Comparison of ENCODE assay signal across 2 cellular contexts in genomic region chr6:89198235-89198634, GRCh38.
TF ChIP-seq lines count a peak whose summit lies in the region.

No MANE protein-coding gene starts in this region.

TF ChIP-seq in GM23338, 12 proteins besides CTCF, POLR2A, EP300 and RAD21 (continued from another document):
- TF ChIP-seq, protein P1, sequence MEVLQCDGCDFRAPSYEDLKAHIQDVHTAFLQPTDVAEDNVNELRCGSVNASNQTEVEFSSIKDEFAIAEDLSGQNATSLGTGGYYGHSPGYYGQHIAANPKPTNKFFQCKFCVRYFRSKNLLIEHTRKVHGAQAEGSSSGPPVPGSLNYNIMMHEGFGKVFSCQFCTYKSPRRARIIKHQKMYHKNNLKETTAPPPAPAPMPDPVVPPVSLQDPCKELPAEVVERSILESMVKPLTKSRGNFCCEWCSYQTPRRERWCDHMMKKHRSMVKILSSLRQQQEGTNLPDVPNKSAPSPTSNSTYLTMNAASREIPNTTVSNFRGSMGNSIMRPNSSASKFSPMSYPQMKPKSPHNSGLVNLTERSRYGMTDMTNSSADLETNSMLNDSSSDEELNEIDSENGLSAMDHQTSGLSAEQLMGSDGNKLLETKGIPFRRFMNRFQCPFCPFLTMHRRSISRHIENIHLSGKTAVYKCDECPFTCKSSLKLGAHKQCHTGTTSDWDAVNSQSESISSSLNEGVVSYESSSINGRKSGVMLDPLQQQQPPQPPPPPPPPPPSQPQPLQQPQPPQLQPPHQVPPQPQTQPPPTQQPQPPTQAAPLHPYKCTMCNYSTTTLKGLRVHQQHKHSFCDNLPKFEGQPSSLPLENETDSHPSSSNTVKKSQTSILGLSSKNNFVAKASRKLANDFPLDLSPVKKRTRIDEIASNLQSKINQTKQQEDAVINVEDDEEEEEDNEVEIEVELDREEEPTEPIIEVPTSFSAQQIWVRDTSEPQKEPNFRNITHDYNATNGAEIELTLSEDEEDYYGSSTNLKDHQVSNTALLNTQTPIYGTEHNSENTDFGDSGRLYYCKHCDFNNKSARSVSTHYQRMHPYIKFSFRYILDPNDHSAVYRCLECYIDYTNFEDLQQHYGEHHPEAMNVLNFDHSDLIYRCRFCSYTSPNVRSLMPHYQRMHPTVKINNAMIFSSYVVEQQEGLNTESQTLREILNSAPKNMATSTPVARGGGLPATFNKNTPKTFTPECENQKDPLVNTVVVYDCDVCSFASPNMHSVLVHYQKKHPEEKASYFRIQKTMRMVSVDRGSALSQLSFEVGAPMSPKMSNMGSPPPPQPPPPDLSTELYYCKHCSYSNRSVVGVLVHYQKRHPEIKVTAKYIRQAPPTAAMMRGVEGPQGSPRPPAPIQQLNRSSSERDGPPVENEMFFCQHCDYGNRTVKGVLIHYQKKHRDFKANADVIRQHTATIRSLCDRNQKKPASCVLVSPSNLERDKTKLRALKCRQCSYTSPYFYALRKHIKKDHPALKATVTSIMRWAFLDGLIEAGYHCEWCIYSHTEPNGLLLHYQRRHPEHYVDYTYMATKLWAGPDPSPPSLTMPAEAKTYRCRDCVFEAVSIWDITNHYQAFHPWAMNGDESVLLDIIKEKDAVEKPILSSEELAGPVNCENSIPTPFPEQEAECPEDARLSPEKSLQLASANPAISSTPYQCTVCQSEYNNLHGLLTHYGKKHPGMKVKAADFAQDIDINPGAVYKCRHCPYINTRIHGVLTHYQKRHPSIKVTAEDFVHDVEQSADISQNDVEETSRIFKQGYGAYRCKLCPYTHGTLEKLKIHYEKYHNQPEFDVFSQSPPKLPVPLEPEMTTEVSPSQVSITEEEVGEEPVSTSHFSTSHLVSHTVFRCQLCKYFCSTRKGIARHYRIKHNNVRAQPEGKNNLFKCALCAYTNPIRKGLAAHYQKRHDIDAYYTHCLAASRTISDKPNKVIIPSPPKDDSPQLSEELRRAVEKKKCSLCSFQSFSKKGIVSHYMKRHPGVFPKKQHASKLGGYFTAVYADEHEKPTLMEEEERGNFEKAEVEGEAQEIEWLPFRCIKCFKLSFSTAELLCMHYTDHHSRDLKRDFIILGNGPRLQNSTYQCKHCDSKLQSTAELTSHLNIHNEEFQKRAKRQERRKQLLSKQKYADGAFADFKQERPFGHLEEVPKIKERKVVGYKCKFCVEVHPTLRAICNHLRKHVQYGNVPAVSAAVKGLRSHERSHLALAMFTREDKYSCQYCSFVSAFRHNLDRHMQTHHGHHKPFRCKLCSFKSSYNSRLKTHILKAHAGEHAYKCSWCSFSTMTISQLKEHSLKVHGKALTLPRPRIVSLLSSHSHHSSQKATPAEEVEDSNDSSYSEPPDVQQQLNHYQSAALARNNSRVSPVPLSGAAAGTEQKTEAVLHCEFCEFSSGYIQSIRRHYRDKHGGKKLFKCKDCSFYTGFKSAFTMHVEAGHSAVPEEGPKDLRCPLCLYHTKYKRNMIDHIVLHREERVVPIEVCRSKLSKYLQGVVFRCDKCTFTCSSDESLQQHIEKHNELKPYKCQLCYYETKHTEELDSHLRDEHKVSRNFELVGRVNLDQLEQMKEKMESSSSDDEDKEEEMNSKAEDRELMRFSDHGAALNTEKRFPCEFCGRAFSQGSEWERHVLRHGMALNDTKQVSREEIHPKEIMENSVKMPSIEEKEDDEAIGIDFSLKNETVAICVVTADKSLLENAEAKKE (CRISPR knock-in tag; IDR thresholded peaks at IDR 0.05) = no peak
- TF ChIP-seq STAT1 (IDR thresholded peaks at IDR 0.05; ENCODE audit: unreplicated experiment) (no peak), CREB1 (CRISPR knock-in tag; IDR thresholded peaks at IDR 0.05; ENCODE audit: low read depth) (no peak), JUNB (IDR thresholded peaks at IDR 0.05; ENCODE audit: unreplicated experiment) (no peak), POLR2AphosphoS5 (IDR thresholded peaks at IDR 0.05; ENCODE audit: low read depth) (no peak), ETS1 (IDR thresholded peaks at IDR 0.05) (no peak), NANOG (IDR thresholded peaks at IDR 0.05; ENCODE audit: borderline replicate concordance) (no peak), ZNF331 (CRISPR knock-in tag; IDR thresholded peaks at IDR 0.05; ENCODE audit: low read depth) (no peak), EZH2 (IDR thresholded peaks at IDR 0.05; ENCODE audit: low read depth, unreplicated experiment) (no peak), REST (IDR thresholded peaks at IDR 0.05; ENCODE audit: unreplicated experiment) (no peak), ZNF114 (CRISPR knock-in tag; IDR thresholded peaks at IDR 0.05) (no peak)

TF ChIP-seq in WTC11, 78 proteins besides CTCF, POLR2A, EP300 and RAD21 (continued from another document):
- TF ChIP-seq ZNF121 (CRISPR knock-in tag; IDR thresholded peaks at IDR 0.05) = no peak
- TF ChIP-seq KAT7 (CRISPR knock-in tag; IDR thresholded peaks at IDR 0.05; ENCODE audit: borderline replicate concordance) = no peak
- TF ChIP-seq ZMAT4 (CRISPR knock-in tag; IDR thresholded peaks at IDR 0.05) = no peak
- TF ChIP-seq, protein P2, sequence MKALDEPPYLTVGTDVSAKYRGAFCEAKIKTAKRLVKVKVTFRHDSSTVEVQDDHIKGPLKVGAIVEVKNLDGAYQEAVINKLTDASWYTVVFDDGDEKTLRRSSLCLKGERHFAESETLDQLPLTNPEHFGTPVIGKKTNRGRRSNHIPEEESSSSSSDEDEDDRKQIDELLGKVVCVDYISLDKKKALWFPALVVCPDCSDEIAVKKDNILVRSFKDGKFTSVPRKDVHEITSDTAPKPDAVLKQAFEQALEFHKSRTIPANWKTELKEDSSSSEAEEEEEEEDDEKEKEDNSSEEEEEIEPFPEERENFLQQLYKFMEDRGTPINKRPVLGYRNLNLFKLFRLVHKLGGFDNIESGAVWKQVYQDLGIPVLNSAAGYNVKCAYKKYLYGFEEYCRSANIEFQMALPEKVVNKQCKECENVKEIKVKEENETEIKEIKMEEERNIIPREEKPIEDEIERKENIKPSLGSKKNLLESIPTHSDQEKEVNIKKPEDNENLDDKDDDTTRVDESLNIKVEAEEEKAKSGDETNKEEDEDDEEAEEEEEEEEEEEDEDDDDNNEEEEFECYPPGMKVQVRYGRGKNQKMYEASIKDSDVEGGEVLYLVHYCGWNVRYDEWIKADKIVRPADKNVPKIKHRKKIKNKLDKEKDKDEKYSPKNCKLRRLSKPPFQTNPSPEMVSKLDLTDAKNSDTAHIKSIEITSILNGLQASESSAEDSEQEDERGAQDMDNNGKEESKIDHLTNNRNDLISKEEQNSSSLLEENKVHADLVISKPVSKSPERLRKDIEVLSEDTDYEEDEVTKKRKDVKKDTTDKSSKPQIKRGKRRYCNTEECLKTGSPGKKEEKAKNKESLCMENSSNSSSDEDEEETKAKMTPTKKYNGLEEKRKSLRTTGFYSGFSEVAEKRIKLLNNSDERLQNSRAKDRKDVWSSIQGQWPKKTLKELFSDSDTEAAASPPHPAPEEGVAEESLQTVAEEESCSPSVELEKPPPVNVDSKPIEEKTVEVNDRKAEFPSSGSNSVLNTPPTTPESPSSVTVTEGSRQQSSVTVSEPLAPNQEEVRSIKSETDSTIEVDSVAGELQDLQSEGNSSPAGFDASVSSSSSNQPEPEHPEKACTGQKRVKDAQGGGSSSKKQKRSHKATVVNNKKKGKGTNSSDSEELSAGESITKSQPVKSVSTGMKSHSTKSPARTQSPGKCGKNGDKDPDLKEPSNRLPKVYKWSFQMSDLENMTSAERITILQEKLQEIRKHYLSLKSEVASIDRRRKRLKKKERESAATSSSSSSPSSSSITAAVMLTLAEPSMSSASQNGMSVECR (CRISPR knock-in tag; IDR thresholded peaks at IDR 0.05; ENCODE audit: borderline replicate concordance) = no peak
- TF ChIP-seq GTF2I (CRISPR knock-in tag; conservative IDR thresholded peaks at IDR 0.05) = no peak
- TF ChIP-seq ZNF396 (CRISPR knock-in tag; IDR thresholded peaks at IDR 0.05; ENCODE audit: borderline replicate concordance) = no peak
- no peak for TF ChIP-seq E2F5 (CRISPR knock-in tag; IDR thresholded peaks at IDR 0.05)
- TF ChIP-seq ESRRA (CRISPR knock-in tag; IDR thresholded peaks at IDR 0.05; ENCODE audit: borderline replicate concordance) = no peak
- TF ChIP-seq TP53 (CRISPR knock-in tag; IDR thresholded peaks at IDR 0.05) = no peak
- TF ChIP-seq, protein P3, sequence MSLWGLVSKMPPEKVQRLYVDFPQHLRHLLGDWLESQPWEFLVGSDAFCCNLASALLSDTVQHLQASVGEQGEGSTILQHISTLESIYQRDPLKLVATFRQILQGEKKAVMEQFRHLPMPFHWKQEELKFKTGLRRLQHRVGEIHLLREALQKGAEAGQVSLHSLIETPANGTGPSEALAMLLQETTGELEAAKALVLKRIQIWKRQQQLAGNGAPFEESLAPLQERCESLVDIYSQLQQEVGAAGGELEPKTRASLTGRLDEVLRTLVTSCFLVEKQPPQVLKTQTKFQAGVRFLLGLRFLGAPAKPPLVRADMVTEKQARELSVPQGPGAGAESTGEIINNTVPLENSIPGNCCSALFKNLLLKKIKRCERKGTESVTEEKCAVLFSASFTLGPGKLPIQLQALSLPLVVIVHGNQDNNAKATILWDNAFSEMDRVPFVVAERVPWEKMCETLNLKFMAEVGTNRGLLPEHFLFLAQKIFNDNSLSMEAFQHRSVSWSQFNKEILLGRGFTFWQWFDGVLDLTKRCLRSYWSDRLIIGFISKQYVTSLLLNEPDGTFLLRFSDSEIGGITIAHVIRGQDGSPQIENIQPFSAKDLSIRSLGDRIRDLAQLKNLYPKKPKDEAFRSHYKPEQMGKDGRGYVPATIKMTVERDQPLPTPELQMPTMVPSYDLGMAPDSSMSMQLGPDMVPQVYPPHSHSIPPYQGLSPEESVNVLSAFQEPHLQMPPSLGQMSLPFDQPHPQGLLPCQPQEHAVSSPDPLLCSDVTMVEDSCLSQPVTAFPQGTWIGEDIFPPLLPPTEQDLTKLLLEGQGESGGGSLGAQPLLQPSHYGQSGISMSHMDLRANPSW (CRISPR knock-in tag; conservative IDR thresholded peaks at IDR 0.05; ENCODE audit: low read depth) = no peak
- TF ChIP-seq, protein P4, sequence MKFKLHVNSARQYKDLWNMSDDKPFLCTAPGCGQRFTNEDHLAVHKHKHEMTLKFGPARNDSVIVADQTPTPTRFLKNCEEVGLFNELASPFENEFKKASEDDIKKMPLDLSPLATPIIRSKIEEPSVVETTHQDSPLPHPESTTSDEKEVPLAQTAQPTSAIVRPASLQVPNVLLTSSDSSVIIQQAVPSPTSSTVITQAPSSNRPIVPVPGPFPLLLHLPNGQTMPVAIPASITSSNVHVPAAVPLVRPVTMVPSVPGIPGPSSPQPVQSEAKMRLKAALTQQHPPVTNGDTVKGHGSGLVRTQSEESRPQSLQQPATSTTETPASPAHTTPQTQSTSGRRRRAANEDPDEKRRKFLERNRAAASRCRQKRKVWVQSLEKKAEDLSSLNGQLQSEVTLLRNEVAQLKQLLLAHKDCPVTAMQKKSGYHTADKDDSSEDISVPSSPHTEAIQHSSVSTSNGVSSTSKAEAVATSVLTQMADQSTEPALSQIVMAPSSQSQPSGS (CRISPR knock-in tag; IDR thresholded peaks at IDR 0.05; ENCODE audit: borderline replicate concordance, low read depth) = no peak
- TF ChIP-seq, protein P5, sequence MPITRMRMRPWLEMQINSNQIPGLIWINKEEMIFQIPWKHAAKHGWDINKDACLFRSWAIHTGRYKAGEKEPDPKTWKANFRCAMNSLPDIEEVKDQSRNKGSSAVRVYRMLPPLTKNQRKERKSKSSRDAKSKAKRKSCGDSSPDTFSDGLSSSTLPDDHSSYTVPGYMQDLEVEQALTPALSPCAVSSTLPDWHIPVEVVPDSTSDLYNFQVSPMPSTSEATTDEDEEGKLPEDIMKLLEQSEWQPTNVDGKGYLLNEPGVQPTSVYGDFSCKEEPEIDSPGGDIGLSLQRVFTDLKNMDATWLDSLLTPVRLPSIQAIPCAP (CRISPR knock-in tag; IDR thresholded peaks at IDR 0.05) = no peak
